9 cellular contexts compared by ENCODE assay signal in genomic region chr9:130846487-130847305, GRCh38. TPM values are rescaled to one million over a fixed set of nuclear protein-coding genes. Genes with fewer than 3 reads are reported as not detected.
A peak's percentile ranks its signal among the peaks of the same experiment; 100 is the strongest.
DNase-seq lines count a peak whose midpoint lies in the region; ATAC-seq and TF ChIP-seq lines count a peak whose summit lies in the region.
"Had no signal": no experiment of that assay in that cellular context is flagged by ENCODE, and none has a peak within 500 bp of the region (broad histone marks: within the 10 kb centered on the region; RNA-seq: fewer than 3 reads in every experiment).

No MANE protein-coding gene starts in this region.

- 42 to 47% methylated on average over 12 of the region's 12 CpGs for WGBS in body of pancreas, 2 donors
- WGBS in smooth muscle cell (ENCODE audit: low lambda C conversion rate) = 36% methylated on average over 12 of the region's 12 CpGs

- no peak for TF ChIP-seq POLR2A in HCT116 (IDR thresholded peaks at IDR 0.05; ENCODE audit: borderline replicate concordance, extremely low read depth, insufficient read depth, insufficient read length)
- TF ChIP-seq POLR2A in body of pancreas (IDR thresholded peaks at IDR 0.05) = no peak

- CTCF ChIA-PET in HCT116 (lab: Charles Lee) = no interaction called here
- CTCF ChIA-PET in T-cell (lab: Charles Lee) = interaction anchor here (0.6 to 0.7 kb wide), 2 partner anchors 12 to 289 kb away, joined by 3 to 4 read pairs; no protein-coding TSS in a partner anchor

- H4K20me1 ChIP-seq in HCT116 (ENCODE audit: insufficient read depth) = peaks cover 8% of the 10 kb centered on the region; the same call in 1 of the 2 replicates
- H4K20me1 ChIP-seq in smooth muscle cell (ENCODE audit: low read depth) = peaks cover 91% of the 10 kb centered on the region

- BruUV-seq in HCT116 (replicated peaks; lab: Mats Ljungman, UMichigan) = no TSS peak

- POLR2A ChIA-PET in HCT116 (lab: Charles Lee) (interaction anchor here (0.6 to 1.0 kb wide), 2 partner anchors 10 to 24 kb away, joined by 3 read pairs; no protein-coding TSS in a partner anchor), T-cell (lab: Charles Lee) (interaction anchor here in 1 of 2 donors (0.6 kb wide), 1 partner anchor 200 kb away, joined by 3 read pairs; no protein-coding TSS in a partner anchor)

- H3K27ac ChIP-seq in HCT116 (ENCODE audit: low read depth, low read length) (peak overlapping the region; percentile 77; the same call in 1 of the 2 replicates), body of pancreas (peak overlapping the region; percentile 40 to 78 (median 70)), iPS-20b (ENCODE audit: low read length) (no peak overlapping the region), smooth muscle cell (ENCODE audit: low read depth) (peak overlapping the region; percentile 100)

- H3K4me1 Mint-ChIP-seq in T-cell = peaks cover 29 to 35% (median 29%) of the 10 kb centered on the region in 3 donors

- H3F3A ChIP-seq in smooth muscle cell (ENCODE audit: low read depth) = peaks cover 63% of the 10 kb centered on the region

- H3K4me1 ChIP-seq in HCT116 (ENCODE audit: control insufficient read depth in 1 of 2, insufficient read depth in 2 of 2, low read length in 2 of 2) (peaks cover 41 to 45% of the 10 kb centered on the region in 2 experiments), body of pancreas (peaks cover 44% of the 10 kb centered on the region), iPS-20b (ENCODE audit: insufficient read depth, low read length) (peaks cover 33% of the 10 kb centered on the region), smooth muscle cell (ENCODE audit: low read depth) (peaks cover 43% of the 10 kb centered on the region)

- H3K9me3 ChIP-seq in HCT116 (ENCODE audit: control insufficient read depth in 1 of 2, insufficient read depth in 1 of 2, low read depth in 1 of 2, low read length in 2 of 2) (no peaks in the 10 kb centered on the region), body of pancreas (no peaks in the 10 kb centered on the region), iPS-20b (ENCODE audit: insufficient read depth, low read depth, low read length) (no peaks in the 10 kb centered on the region), smooth muscle cell (replicated peaks; ENCODE audit: low read depth) (no peaks in the 10 kb centered on the region)

- DNase-seq in HCT116 (ENCODE audit: low read depth, low spot score) (no peak), body of pancreas (peak in 3 of 4 donors; percentile 31 to 47 (median 47)), smooth muscle cell (lab: John Stamatoyannopoulos, UW; ENCODE audit: unreplicated experiment) (no peak), NCI-H1436 treated with DMSO at 0.1 percent for 48 hours (lab: John Stamatoyannopoulos, UW) (no peak), NOMO-1 treated with DMSO at 0.1 percent for 48 hours (lab: John Stamatoyannopoulos, UW; ENCODE audit: unreplicated experiment) (no peak), T-cell (no peak)
- DNase-seq: NCI-H1105 treated with DMSO at 0.1 percent for 48 hours had no signal

- H3K27me3 ChIP-seq in HCT116 (ENCODE audit: insufficient read depth, low read length) = no peaks in the 10 kb centered on the region
- H3K27me3 ChIP-seq in body of pancreas = no peaks in the 10 kb centered on the region
- no peaks in the 10 kb centered on the region for H3K27me3 ChIP-seq in iPS-20b (ENCODE audit: insufficient read depth, low read length)
- H3K27me3 ChIP-seq in smooth muscle cell (ENCODE audit: low read depth) = no peaks in the 10 kb centered on the region

- RAD21 ChIA-PET in HCT116 (lab: Charles Lee; ENCODE audit: low non-redundant PET in 1 of 2, low total read pairs in 2 of 2, uncharacterized antibody in 2 of 2, unreplicated experiment in 2 of 2) = interaction anchor here in 1 of 2 experiments (0.6 kb wide), 1 partner anchor 119 kb away, joined by 3 read pairs; no protein-coding TSS in a partner anchor

- intact Hi-C loops in HCT116 (cut with micrococcal nuclease) = loop anchor here (5.0 kb wide), 2 partner anchors 74 to 134 kb away; no protein-coding TSS in a partner anchor
- intact Hi-C loops in body of pancreas (cut with DNase I) = no loop called here

- H3K9ac ChIP-seq in HCT116 (ENCODE audit: low read length) (0 out of 2 replicates have a peak overlapping the region, but pooled peaks have one; percentile 4), iPS-20b (ENCODE audit: low read depth, low read length) (peak overlapping the region; percentile 58; the same call in 1 of the 2 replicates), smooth muscle cell (ENCODE audit: low read depth) (peak overlapping the region; percentile 92)

- H3K4me3 ChIP-seq in HCT116 (replicated peaks in 1 of 2; ENCODE audit: low read depth in 1 of 2, low read length in 2 of 2) (peak overlapping the region in 1 of 2 experiments; percentile 11; a peak in 1 of 4 replicates), body of pancreas (no peak overlapping the region), iPS-20b (ENCODE audit: low read length) (no peak overlapping the region), smooth muscle cell (peak overlapping the region; percentile 23)

- H3K9me2 ChIP-seq in HCT116 (ENCODE audit: insufficient read depth) = no peaks in the 10 kb centered on the region

- no peak for TF ChIP-seq RAD21 in HCT116 (IDR thresholded peaks at IDR 0.05; ENCODE audit: low read depth)

- H3K27me3 Mint-ChIP-seq in T-cell = no peaks in the 10 kb centered on the region

- H3K4me2 ChIP-seq in HCT116 (ENCODE audit: low read length) (peak overlapping the region; percentile 60), smooth muscle cell (peak overlapping the region; percentile 82)

- no peaks in the 10 kb centered on the region for H3K36me3 ChIP-seq in HCT116 (ENCODE audit: control insufficient read depth in 1 of 2, insufficient read depth in 2 of 2, low read length in 2 of 2)
- H3K36me3 ChIP-seq in body of pancreas (replicated peaks in 1 of 2; ENCODE audit: insufficient read depth in 1 of 2, low read depth in 2 of 2) = no peaks in the 10 kb centered on the region
- no peaks in the 10 kb centered on the region for H3K36me3 ChIP-seq in iPS-20b (ENCODE audit: insufficient read depth, low read depth, low read length)
- no peaks in the 10 kb centered on the region for H3K36me3 ChIP-seq in smooth muscle cell (ENCODE audit: low read depth)

- H3K9me3 Mint-ChIP-seq in T-cell = no peaks in the 10 kb centered on the region

- TF ChIP-seq CTCF in HCT116 (IDR thresholded peaks at IDR 0.05 in 2 of 3, conservative IDR thresholded peaks at IDR 0.05 in 1 of 3; ENCODE audit: borderline replicate concordance in 1 of 3, insufficient read depth in 1 of 3, low read depth in 2 of 3, low read length in 2 of 3) (no peak), body of pancreas (IDR thresholded peaks at IDR 0.05) (no peak), smooth muscle cell (IDR thresholded peaks at IDR 0.05; ENCODE audit: borderline replicate concordance, insufficient read depth, poor library complexity, severe bottlenecking) (no peak)

- H3K79me2 ChIP-seq in HCT116 (ENCODE audit: insufficient read depth, low read length) (peaks cover 100% of the 10 kb centered on the region), smooth muscle cell (ENCODE audit: low read depth) (peaks cover 75% of the 10 kb centered on the region)

- no peaks in the 10 kb centered on the region for H3K36me3 Mint-ChIP-seq in T-cell

- H3K4me3 Mint-ChIP-seq in T-cell = no peak overlapping the region

- peak overlapping the region in 1 of 2 donors; percentile 52 for H3K27ac Mint-ChIP-seq in T-cell

- H2AFZ ChIP-seq in HCT116 (ENCODE audit: low read depth, low read length, poor library complexity, severe bottlenecking) (no peak overlapping the region), smooth muscle cell (ENCODE audit: low read depth) (no peak overlapping the region)

- ATAC-seq in HCT116 (peak; percentile 48; the same call in 1 of the 2 replicates), body of pancreas (peak; percentile 41), HG03280 (IDR thresholded peaks at IDR 0.05; ENCODE audit: unreplicated experiment) (no peak), T-cell (replicated peaks in 1 of 4) (no peak)

TF ChIP-seq in HCT116, 20 proteins besides CTCF, POLR2A, EP300 and RAD21 (continues in another document):
- TF ChIP-seq FOSL1 (IDR thresholded peaks at IDR 0.05; ENCODE audit: low read depth) = no peak
- TF ChIP-seq REST (IDR thresholded peaks at IDR 0.05; ENCODE audit: low read depth) = no peak
- no peak for TF ChIP-seq POLR2AphosphoS5 (IDR thresholded peaks at IDR 0.05; ENCODE audit: low read depth, low read length)
- TF ChIP-seq EZH2phosphoT487 (IDR thresholded peaks at IDR 0.05; ENCODE audit: borderline replicate concordance) = no peak
- no peak for TF ChIP-seq YY1 (IDR thresholded peaks at IDR 0.05; ENCODE audit: extremely low read depth, insufficient replicate concordance, low read depth, low read length)
- TF ChIP-seq EGR1 (IDR thresholded peaks at IDR 0.05; ENCODE audit: low read depth) = no peak

RNA-seq across cellular contexts. Expression of gene ABL1, which starts 11.6 kb away (rescaled TPM):
- total RNA-seq in HCT116 (2021; ENCODE audit: unreplicated experiment) (54.7 TPM), body of pancreas (10 to 100 TPM; 23.3 to 29.0 TPM), smooth muscle cell (38.2 TPM in 2 replicates), T-cell (10 to 100 TPM; 33.3 to 40.0 (median 37.7) TPM)
- 23.9 and 28.3 TPM in 2 replicates for polyA plus RNA-seq in HCT116 (2012)
- polyA plus RNA-seq in smooth muscle cell = 50.6 and 51.0 TPM in 2 replicates

RNA-seq across cellular contexts. Expression of gene QRFP, which starts 49.9 kb away (rescaled TPM):
- not detected for total RNA-seq in HCT116 (2021; ENCODE audit: unreplicated experiment)
- 0.51 and 0.60 TPM in 2 replicates for polyA plus RNA-seq in HCT116 (2012)
- not detected for total RNA-seq in body of pancreas
- not detected in 2 replicates for total RNA-seq in smooth muscle cell
- polyA plus RNA-seq in smooth muscle cell = 0.15 and 0.24 TPM in 2 replicates
- not detected for total RNA-seq in T-cell

Comparison
In these comparisons a context has a peak if more than half of its experiments do, and no peak if none do; other contexts are left out.
1. ATAC-seq: peak in HCT116 (single experiment) and body of pancreas (single experiment); none in HG03280 (single experiment) and T-cell (0 of 4).
2. DNase-seq: peak in body of pancreas (3 of 4); none in HCT116 (single experiment), smooth muscle cell (single experiment), NCI-H1436 treated with DMSO at 0.1 percent for 48 hours (single experiment), NOMO-1 treated with DMSO at 0.1 percent for 48 hours (single experiment) and T-cell (0 of 34).
3. H3K9ac ChIP-seq: peak in every context shown above with its lines; median percentile 92 in smooth muscle cell; 58 in iPS-20b; 4 in HCT116.